Comparison of ENCODE assay signal across 8 cellular contexts in the genomic region with DNA sequence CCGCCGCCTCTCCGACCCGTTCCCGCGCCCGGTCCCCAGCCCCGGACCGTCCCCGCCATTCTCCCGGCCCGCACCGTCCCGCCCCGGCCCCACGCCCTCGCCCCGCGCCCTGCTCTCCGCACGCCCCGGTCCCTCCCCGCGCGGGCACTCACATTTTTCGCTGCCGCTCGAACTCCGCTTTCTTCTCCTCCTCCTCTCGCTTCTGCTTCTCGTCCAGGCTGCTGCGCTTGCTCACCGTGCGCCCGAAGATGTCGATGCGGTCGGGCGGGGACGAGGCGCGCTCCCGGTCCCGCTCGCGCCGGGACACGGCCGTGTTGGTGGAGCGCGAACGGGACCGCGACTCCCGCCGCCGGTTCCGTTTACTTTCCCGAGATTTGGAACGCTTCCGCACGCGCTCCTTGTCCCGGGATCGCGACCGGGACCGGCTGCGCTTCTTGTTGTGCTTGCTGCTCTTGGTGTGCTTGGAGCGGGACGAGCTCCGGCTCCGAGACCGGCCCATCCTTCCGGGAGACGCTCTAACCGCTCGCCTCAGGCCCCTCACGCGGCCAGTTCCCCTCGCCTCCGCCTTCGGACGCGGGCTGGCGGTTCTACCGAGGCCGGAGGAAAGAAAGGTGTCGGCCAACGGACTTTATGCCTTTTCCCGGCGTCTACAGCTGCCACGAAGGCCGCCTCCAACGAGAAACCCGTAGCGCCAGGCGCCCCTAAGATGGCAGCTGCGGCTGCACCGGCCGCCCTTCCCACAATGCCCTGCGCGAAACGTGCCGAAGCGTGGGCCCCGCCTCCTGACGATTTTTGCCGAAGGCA.
DNase-seq lines count a peak whose midpoint lies in the region; ATAC-seq and FAIRE-seq lines count a peak whose summit lies in the region.

A gene with protein sequence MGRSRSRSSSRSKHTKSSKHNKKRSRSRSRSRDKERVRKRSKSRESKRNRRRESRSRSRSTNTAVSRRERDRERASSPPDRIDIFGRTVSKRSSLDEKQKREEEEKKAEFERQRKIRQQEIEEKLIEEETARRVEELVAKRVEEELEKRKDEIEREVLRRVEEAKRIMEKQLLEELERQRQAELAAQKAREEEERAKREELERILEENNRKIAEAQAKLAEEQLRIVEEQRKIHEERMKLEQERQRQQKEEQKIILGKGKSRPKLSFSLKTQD (minus strand): TSS at position 717 of the 804 bp plus-strand sequence. CDS start 218 bp downstream, at position 499.

- H3K27me3 ChIP-seq in BLaER1 treated with 17β-estradiol and CSF1 and Interleukin-3, amounts not matched to agents 10 nM and 100 nM: no peaks in the 10 kb centered on the region

- H3K4me3 ChIP-seq in BLaER1 treated with 17β-estradiol and CSF1 and Interleukin-3, amounts not matched to agents 10 nM and 100 nM: peak within 1 kb of the TSS; percentile 78 to 98 (median 94)

- H3K27ac ChIP-seq in BLaER1 treated with 17β-estradiol and CSF1 and Interleukin-3, amounts not matched to agents 10 nM and 100 nM: peak within 1 kb of the TSS; percentile 89 to 100 (median 98)

- peak within 1 kb of the TSS; percentile 77 to 98 (median 86) for H3K4me2 ChIP-seq in BLaER1 treated with 17β-estradiol and CSF1 and Interleukin-3, amounts not matched to agents 10 nM and 100 nM

- H3K36me3 ChIP-seq in BLaER1 treated with 17β-estradiol and CSF1 and Interleukin-3, amounts not matched to agents 10 nM and 100 nM: peaks cover 0 to 18% (median 7%) of the 10 kb centered on the region in 11 experiments; a peak in 7 of 22 replicates

- peak; percentile 71 for ATAC-seq in HG03442 (IDR thresholded peaks at IDR 0.05; ENCODE audit: unreplicated experiment)

- peak within 1 kb of the TSS; percentile 94 to 100 (median 98) for H3K9ac ChIP-seq in BLaER1 treated with 17β-estradiol and CSF1 and Interleukin-3, amounts not matched to agents 10 nM and 100 nM

- DNase-seq in GM19239 (ENCODE audit: insufficient read length, low spot score) (peak; percentile 71), NCI-H748 (lab: John Stamatoyannopoulos, UW; ENCODE audit: unreplicated experiment) (peak; percentile 92), medulla oblongata (ENCODE audit: extremely low spot score) (peak; percentile 95)
- peak; percentile 86 to 95 for DNase-seq in activated CD8-positive, alpha-beta memory T cell treated with anti-CD3 and anti-CD28 coated beads for 1 hour (ENCODE audit: extremely low read depth in 1 of 2, low read depth in 1 of 2)
- peak; percentile 95 for DNase-seq in effector CD8-positive, alpha-beta T cell (lab: John Stamatoyannopoulos, UW)
- peak; percentile 87 for DNase-seq in stimulated activated CD8-positive, alpha-beta memory T cell treated with anti-CD3 and anti-CD28 coated beads, Interleukin-12 subunit alpha, Interleukin-12 subunit beta, amount 100 ng/mL, for 24 hours (ENCODE audit: extremely low read depth)

- peaks cover 0 to 9% (median 6%) of the 10 kb centered on the region in 11 experiments; a peak in 9 of 22 replicates for H3K9me3 ChIP-seq in BLaER1 treated with 17β-estradiol and CSF1 and Interleukin-3, amounts not matched to agents 10 nM and 100 nM (replicated peaks in 1 of 11)

- H4K20me1 ChIP-seq in BLaER1 treated with 17β-estradiol and CSF1 and Interleukin-3, amounts not matched to agents 10 nM and 100 nM: peaks cover 44 to 51% (median 46%) of the 10 kb centered on the region in 11 experiments

- peaks cover 35 to 53% (median 49%) of the 10 kb centered on the region in 10 experiments for H3K4me1 ChIP-seq in BLaER1 treated with 17β-estradiol and CSF1 and Interleukin-3, amounts not matched to agents 10 nM and 100 nM

- peak; percentile 97 for FAIRE-seq in GM19239 (lab: Jason Lieb, UNC)

Comparison
In these comparisons a context has a peak if more than half of its experiments do, and no peak if none do; other contexts are left out.
1. Peak in every context shown above with its lines: DNase-seq, ATAC-seq, H3K4me3 ChIP-seq and H3K27ac ChIP-seq.